16 cellular contexts compared by ENCODE assay signal in genomic region chr13:79450110-79450509, GRCh38. TPM values are rescaled to one million over a fixed set of nuclear protein-coding genes. Genes with fewer than 3 reads are reported as not detected.
DNase-seq lines count a peak whose midpoint lies in the region; ATAC-seq, FAIRE-seq and TF ChIP-seq lines count a peak whose summit lies in the region.
"Had no signal": no experiment of that assay in that cellular context is flagged by ENCODE, and none has a peak within 500 bp of the region (broad histone marks: within the 10 kb centered on the region; RNA-seq: fewer than 3 reads in every experiment).

No MANE protein-coding gene starts in this region.

- no peak overlapping the region for H3K9ac ChIP-seq in K562 (ENCODE audit: insufficient read depth in 1 of 2, low read depth in 2 of 2, low read length in 2 of 2)
- H3K9ac ChIP-seq: BLaER1 had no signal

- TF ChIP-seq CTCF in K562 (IDR thresholded peaks at IDR 0.05 in 2 of 3, conservative IDR thresholded peaks at IDR 0.05 in 1 of 3; ENCODE audit: insufficient read depth in 2 of 3, low read depth in 1 of 3, low read length in 3 of 3), result no peak

- peaks cover 6% of the 10 kb centered on the region for H3K27me3 Mint-ChIP-seq in stimulated activated memory B cell treated with anti-CD40 and anti-IgM and Interleukin-4, amounts not matched to agents 10 μg/mL and 1 μg/mL and 100 μg/mL, for 72 hours
- H3K27me3 Mint-ChIP-seq: CD8-positive, alpha-beta memory T cell had no signal

- no peaks in the 10 kb centered on the region for H3K27me3 ChIP-seq in K562 (ENCODE audit: control insufficient read depth in 2 of 2, insufficient read depth in 2 of 2, low read length in 2 of 2)
- H3K27me3 ChIP-seq: BLaER1 had no signal

- H2AFZ ChIP-seq in K562 (ENCODE audit: low read depth, low read length), result peak overlapping the region; percentile 54; the same call in 1 of the 2 replicates

- H3K4me3 Mint-ChIP-seq in stimulated activated memory B cell treated with anti-CD40 and anti-IgM and Interleukin-4, amounts not matched to agents 10 μg/mL and 1 μg/mL and 100 μg/mL, for 72 hours, result no peak overlapping the region
- H3K4me3 Mint-ChIP-seq: CD8-positive, alpha-beta memory T cell had no signal

- POLR2A ChIA-PET in K562 (lab: Yijun Ruan, JAX), result no interaction called here

- no TSS peak for BruUV-seq in K562 (replicated peaks; lab: Mats Ljungman, UMichigan)

- WGBS in K562 (ENCODE audit: insufficient coverage, low coverage, missing lambda C conversion rate), result 83% methylated on average over 4 of the region's 4 CpGs

- no peak for DNase-seq in activated CD4-positive, CD25-positive, alpha-beta regulatory T cell treated with anti-CD3 and anti-CD28 coated beads, Interleukin-2, amount 50 U/mL, for 72 hours
- DNase-seq in activated naive CD4-positive, alpha-beta T cell treated with Interleukin-2 at 50 U/mL for 16 hours, result peak; percentile 60
- DNase-seq in activated naive CD4-positive, alpha-beta T cell (lab: John Stamatoyannopoulos, UW), result no peak
- no peak for DNase-seq in K562 (ENCODE audit: extremely low read depth in 1 of 4, low spot score in 3 of 4)
- DNase-seq: 8988T; CD8-positive, alpha-beta memory T cell; NCI-H146; NCI-H345; NCI-H526 treated with DMSO at 0.1 percent for 48 hours had no signal

- H3K4me3 ChIP-seq in K562, result no peak overlapping the region
- H3K4me3 ChIP-seq: BLaER1 had no signal

- in situ Hi-C loops in K562 (cut with MboI), result no loop called here

- H4K20me1 ChIP-seq in K562 (replicated peaks; ENCODE audit: control insufficient read depth, insufficient read depth, low read length), result no peaks in the 10 kb centered on the region
- H4K20me1 ChIP-seq: BLaER1 had no signal

- CTCF ChIA-PET in K562 (lab: Yijun Ruan, JAX; ENCODE audit: low intra/inter-chr PET ratio), result no interaction called here

- peak; percentile 30 to 52 for ATAC-seq in activated CD4-positive, CD25-positive, alpha-beta regulatory T cell treated with anti-CD3 and anti-CD28 coated beads, Interleukin-2, amount 50 U/mL, for 24 hours
- no peak for ATAC-seq in K562
- no peak for ATAC-seq in stimulated activated memory B cell treated with anti-CD40 and anti-IgM and Interleukin-4, amounts not matched to agents 10 μg/mL and 1 μg/mL and 100 μg/mL, for 72 hours
- ATAC-seq in HG02852 (IDR thresholded peaks at IDR 0.05; ENCODE audit: unreplicated experiment), result no peak
- ATAC-seq in HG03025 (IDR thresholded peaks at IDR 0.05; ENCODE audit: low FRiP score, unreplicated experiment), result no peak
- ATAC-seq: HCT116 had no signal

- TF ChIP-seq EP300 in K562 (IDR thresholded peaks at IDR 0.05; ENCODE audit: low read length), result no peak

- H3K4me1 ChIP-seq in K562 (replicated peaks in 1 of 2; ENCODE audit: control insufficient read depth in 2 of 2, insufficient read depth in 2 of 2, low read length in 2 of 2), result peaks cover 0 to 13% of the 10 kb centered on the region in 2 experiments; a peak in 3 of 5 replicates

- H3K27ac ChIP-seq in K562 (ENCODE audit: extremely low read depth, low read depth, low read length), result no peak overlapping the region

- H3K36me3 ChIP-seq in K562 (ENCODE audit: control insufficient read depth, insufficient read depth, low read length), result no peaks in the 10 kb centered on the region
- H3K36me3 ChIP-seq: BLaER1 had no signal

- FAIRE-seq in K562 (lab: Jason Lieb, UNC), result peak; percentile 11
- FAIRE-seq: HTR-8/SVneo had no signal

- no peaks in the 10 kb centered on the region; the same call in 1 of the 2 replicates for H3K9me3 ChIP-seq in K562 (replicated peaks; ENCODE audit: control insufficient read depth, insufficient read depth, low read depth, low read length)

- peaks cover 3% of the 10 kb centered on the region for H3K9me3 Mint-ChIP-seq in stimulated activated memory B cell treated with anti-CD40 and anti-IgM and Interleukin-4, amounts not matched to agents 10 μg/mL and 1 μg/mL and 100 μg/mL, for 72 hours
- H3K9me3 Mint-ChIP-seq: CD8-positive, alpha-beta memory T cell had no signal

- H3K27ac Mint-ChIP-seq in stimulated activated memory B cell treated with anti-CD40 and anti-IgM and Interleukin-4, amounts not matched to agents 10 μg/mL and 1 μg/mL and 100 μg/mL, for 72 hours, result peak overlapping the region; percentile 44

- no peaks in the 10 kb centered on the region for H3K9me1 ChIP-seq in K562 (ENCODE audit: control insufficient read depth, insufficient read depth, low read length)

- H3K4me2 ChIP-seq in K562 (ENCODE audit: insufficient read depth, low read length), result no peak overlapping the region

- intact Hi-C loops in K562 (cut with micrococcal nuclease), result no loop called here

- H3K79me2 ChIP-seq in K562 (ENCODE audit: control insufficient read depth, insufficient read depth, low read length), result no peaks in the 10 kb centered on the region

- no peak for TF ChIP-seq RAD21 in K562 (CRISPR knock-in tag; conservative IDR thresholded peaks at IDR 0.05 in 1 of 2, IDR thresholded peaks at IDR 0.05 in 1 of 2)

- H3K4me1 Mint-ChIP-seq in stimulated activated memory B cell treated with anti-CD40 and anti-IgM and Interleukin-4, amounts not matched to agents 10 μg/mL and 1 μg/mL and 100 μg/mL, for 72 hours, result peaks cover 44% of the 10 kb centered on the region

- no peak for TF ChIP-seq POLR2A in K562 (conservative IDR thresholded peaks at IDR 0.05)

- no peaks in the 10 kb centered on the region for H3K36me3 Mint-ChIP-seq in stimulated activated memory B cell treated with anti-CD40 and anti-IgM and Interleukin-4, amounts not matched to agents 10 μg/mL and 1 μg/mL and 100 μg/mL, for 72 hours
- H3K36me3 Mint-ChIP-seq: CD8-positive, alpha-beta memory T cell had no signal

TF ChIP-seq in K562, 482 proteins besides CTCF, POLR2A, EP300 and RAD21 (continues in another document):
- TF ChIP-seq USF1 (CRISPR knock-in tag; IDR thresholded peaks at IDR 0.05) (no peak), ATF7 (IDR thresholded peaks at IDR 0.05) (no peak), C11orf30 (IDR thresholded peaks at IDR 0.05; ENCODE audit: low read depth) (no peak), BDP1 (IDR thresholded peaks at IDR 0.05; ENCODE audit: insufficient read depth, insufficient read length) (no peak), BCOR (IDR thresholded peaks at IDR 0.05) (no peak), ZNF212 (CRISPR knock-in tag; IDR thresholded peaks at IDR 0.05) (no peak), TCF15 (CRISPR knock-in tag; IDR thresholded peaks at IDR 0.05) (no peak)

RNA-seq across cellular contexts. Expression of gene NDFIP2, which starts 30.8 kb away (rescaled TPM):
- total RNA-seq in K562 (2011; cell fraction: chromatin; rRNA removed; ENCODE audit: low replicate concordance), result 18.0 and 21.1 TPM in 2 replicates
- 16.7 and 22.9 TPM in 2 replicates for total RNA-seq in K562 (2011; cell fraction: nucleolus; rRNA removed)
- 19.9 and 25.2 TPM in 2 replicates for total RNA-seq in K562 (2011; cell fraction: nucleoplasm; rRNA removed)
- total RNA-seq in K562 (2014; rRNA removed) (13.4 and 15.3 TPM in 2 replicates), K562 (2014; rRNA removed; fragmentation: Illumina TruSeq; extraction: Trizol) (34.2 and 38.5 TPM in 2 replicates), K562 (2015; rRNA removed; fragmentation: Illumina TruSeq; extraction: Trizol) (24.8 and 27.8 TPM in 2 replicates), K562 (2021) (36.4 and 36.6 TPM in 2 replicates)
- polyA plus RNA-seq in K562 (2011; rRNA removed) (53.7 and 54.4 TPM in 2 replicates), K562 (2014; fragmentation: Illumina TruSeq; extraction: Trizol) (25.6 and 28.6 TPM in 2 replicates), K562 (2014; fragmentation: Nextera tagmentation; extraction: Ambion mirVana) (10 to 100 TPM; 25.3 to 25.6 TPM), K562 (2014; rRNA removed) (22.5 and 23.6 TPM in 2 replicates)
- polyA plus RNA-seq in K562 (2011; cell fraction: cytosol; rRNA removed), result 26.4 and 30.2 TPM in 2 replicates
- 15.2 and 17.7 TPM in 2 replicates for polyA plus RNA-seq in K562 (2011; cell fraction: nucleus; rRNA removed)
- 33.0 and 34.7 TPM in 2 replicates for polyA plus RNA-seq in K562 (2012)
- 34.7 and 35.1 TPM in 2 replicates for polyA minus RNA-seq in K562 (2011; rRNA and poly(A)+ RNA removed)
- polyA minus RNA-seq in K562 (2011; cell fraction: cytosol; rRNA and poly(A)+ RNA removed), result 24.1 and 25.0 TPM in 2 replicates
- 12.5 and 25.8 TPM in 2 replicates for polyA minus RNA-seq in K562 (2011; cell fraction: nucleus; rRNA and poly(A)+ RNA removed)

RNA-seq across cellular contexts. Expression of gene RBM26, which starts 44.1 kb away (rescaled TPM):
- 33.4 and 118 TPM in 2 replicates for total RNA-seq in K562 (2011; cell fraction: chromatin; rRNA removed; ENCODE audit: low replicate concordance)
- total RNA-seq in K562 (2011; cell fraction: nucleolus; rRNA removed), result 15.3 and 21.4 TPM in 2 replicates
- total RNA-seq in K562 (2011; cell fraction: nucleoplasm; rRNA removed), result 51.2 and 76.0 TPM in 2 replicates
- total RNA-seq in K562 (2014; rRNA removed) (17.3 and 18.8 TPM in 2 replicates), K562 (2014; rRNA removed; fragmentation: Illumina TruSeq; extraction: Trizol) (35.0 and 39.7 TPM in 2 replicates), K562 (2015; rRNA removed; fragmentation: Illumina TruSeq; extraction: Trizol) (37.9 and 42.2 TPM in 2 replicates), K562 (2021) (30.2 and 31.7 TPM in 2 replicates)
- polyA plus RNA-seq in K562 (2011; rRNA removed) (21.6 and 26.4 TPM in 2 replicates), K562 (2014; fragmentation: Illumina TruSeq; extraction: Trizol) (29.4 and 42.4 TPM in 2 replicates), K562 (2014; fragmentation: Nextera tagmentation; extraction: Ambion mirVana) (10 to 100 TPM; 10.0 to 10.1 TPM), K562 (2014; rRNA removed) (24.1 and 24.9 TPM in 2 replicates)
- 5.0 and 8.4 TPM in 2 replicates for polyA plus RNA-seq in K562 (2011; cell fraction: cytosol; rRNA removed)
- 47.1 and 53.8 TPM in 2 replicates for polyA plus RNA-seq in K562 (2011; cell fraction: nucleus; rRNA removed)
- polyA plus RNA-seq in K562 (2012), result 15.4 and 18.7 TPM in 2 replicates
- polyA minus RNA-seq in K562 (2011; rRNA and poly(A)+ RNA removed), result 24.0 and 29.6 TPM in 2 replicates
- polyA minus RNA-seq in K562 (2011; cell fraction: cytosol; rRNA and poly(A)+ RNA removed), result 8.9 and 9.5 TPM in 2 replicates
- polyA minus RNA-seq in K562 (2011; cell fraction: nucleus; rRNA and poly(A)+ RNA removed), result 34.6 and 62.4 TPM in 2 replicates

Comparison
In these comparisons a context has a peak if more than half of its experiments do, and no peak if none do; other contexts are left out.
1. ATAC-seq: peak in activated CD4-positive, CD25-positive, alpha-beta regulatory T cell treated with anti-CD3 and anti-CD28 coated beads, Interleukin-2, amount 50 U/mL, for 24 hours (2 of 2); none in K562 (single experiment), stimulated activated memory B cell treated with anti-CD40 and anti-IgM and Interleukin-4, amounts not matched to agents 10 μg/mL and 1 μg/mL and 100 μg/mL, for 72 hours (single experiment), HG02852 (single experiment) and HG03025 (single experiment).